In genomic region chr2:68917034-68917718, GRCh38 we compare ENCODE assay signal across 27 cellular contexts. TPM values are rescaled to one million over a fixed set of nuclear protein-coding genes. Genes with fewer than 3 reads are reported as not detected.
"Had no signal": no experiment of that assay in that cellular context is flagged by ENCODE, and none has a peak within 500 bp of the region (broad histone marks: within the 10 kb centered on the region; RNA-seq: fewer than 3 reads in every experiment).

No MANE protein-coding gene starts in this region.

- H3K27me3 Mint-ChIP-seq: activated CD4-positive, alpha-beta T cell treated with anti-CD3 and anti-CD28 coated beads, Interleukin-2, amount 10 ng/mL, durations not matched to agents 7 days and 5 days; activated T-cell treated with anti-CD3 and anti-CD28 coated beads, Interleukin-2, amount 50 U/mL, for 24 hours; dendritic cell treated with granulocyte-macrophage colony-stimulating factor and Interleukin-4, amounts not matched to agents 40 ng/mL and 50 ng/mL, for 4 days had no signal

- H3K4me3 Mint-ChIP-seq: activated CD4-positive, alpha-beta T cell treated with anti-CD3 and anti-CD28 coated beads, Interleukin-2, amount 10 ng/mL, durations not matched to agents 7 days and 5 days; activated CD8-positive, alpha-beta T cell treated with anti-CD3 and anti-CD28 coated beads, Interleukin-2, amount 10 ng/mL, durations not matched to agents 7 days and 5 days; activated naive CD4-positive, alpha-beta T cell treated with anti-CD3 and anti-CD28 coated beads for 36 hours; activated T-cell treated with anti-CD3 and anti-CD28 coated beads, Interleukin-2, amount 50 U/mL, for 24 hours; dendritic cell treated with granulocyte-macrophage colony-stimulating factor and Interleukin-4, amounts not matched to agents 40 ng/mL and 50 ng/mL, for 4 days; mesothelial cell of epicardium; nephron progenitor cell had no signal

- H3K27me3 ChIP-seq: brain microvascular endothelial cell, esophagus muscularis mucosa, transverse colon, vagina had no signal

- H3K9me3 Mint-ChIP-seq: activated CD4-positive, alpha-beta T cell treated with anti-CD3 and anti-CD28 coated beads, Interleukin-2, amount 10 ng/mL, durations not matched to agents 7 days and 5 days; activated naive CD4-positive, alpha-beta T cell treated with anti-CD3 and anti-CD28 coated beads for 36 hours; activated T-cell treated with anti-CD3 and anti-CD28 coated beads, Interleukin-2, amount 50 U/mL, for 24 hours; dendritic cell treated with granulocyte-macrophage colony-stimulating factor and Interleukin-4, amounts not matched to agents 40 ng/mL and 50 ng/mL, for 4 days; mesothelial cell of epicardium; nephron progenitor cell had no signal

- DNase-seq: activated CD4-positive, alpha-beta T cell treated with anti-CD3 and anti-CD28 coated beads, Interleukin-2, amount 10 ng/mL, durations not matched to agents 7 days and 5 days; activated CD8-positive, alpha-beta T cell treated with anti-CD3 and anti-CD28 coated beads, Interleukin-2, amount 10 ng/mL, durations not matched to agents 7 days and 5 days; activated naive CD4-positive, alpha-beta T cell treated with anti-CD3 and anti-CD28 coated beads for 36 hours; activated T-cell treated with anti-CD3 and anti-CD28 coated beads, Interleukin-2, amount 50 U/mL, for 24 hours; aorta; brain microvascular endothelial cell; effector CD8-positive, alpha-beta T cell; foreskin fibroblast; left colon; nephron progenitor cell; nucleus accumbens; retina; stimulated activated naive CD8-positive, alpha-beta T cell treated with anti-CD3 and anti-CD28 coated beads, Interleukin-15, Interleukin-2, amounts not matched to agents 100 U/mL and 50 U/mL, for 24 hours; substantia nigra; T1000; transverse colon had no signal

- H3K9me3 ChIP-seq: esophagus muscularis mucosa, transverse colon, vagina had no signal

- H3K4me3 ChIP-seq: esophagus muscularis mucosa, lung, skin epidermis, transverse colon, vagina had no signal

- H3K36me3 Mint-ChIP-seq: mesothelial cell of epicardium had no signal

- H3K4me1 Mint-ChIP-seq: mesothelial cell of epicardium, nephron progenitor cell had no signal

- ATAC-seq: activated CD4-positive, CD25-positive, alpha-beta regulatory T cell treated with anti-CD3 and anti-CD28 coated beads, Interleukin-2, amount 50 U/mL, for 24 hours; activated CD8-positive, alpha-beta T cell treated with anti-CD3 and anti-CD28 coated beads, Interleukin-2, amount 10 ng/mL, durations not matched to agents 7 days and 5 days; left colon; stimulated activated naive CD8-positive, alpha-beta T cell treated with anti-CD3 and anti-CD28 coated beads, Interleukin-15, Interleukin-2, amounts not matched to agents 100 U/mL and 50 U/mL, for 24 hours had no signal

- H3K27ac ChIP-seq: brain microvascular endothelial cell, esophagus muscularis mucosa, transverse colon, vagina had no signal

- H3K36me3 ChIP-seq: brain microvascular endothelial cell, esophagus muscularis mucosa, transverse colon, vagina had no signal

- H3K27ac Mint-ChIP-seq: activated CD4-positive, alpha-beta T cell treated with anti-CD3 and anti-CD28 coated beads, Interleukin-2, amount 10 ng/mL, durations not matched to agents 7 days and 5 days; activated CD8-positive, alpha-beta T cell treated with anti-CD3 and anti-CD28 coated beads, Interleukin-2, amount 10 ng/mL, durations not matched to agents 7 days and 5 days; activated naive CD4-positive, alpha-beta T cell treated with anti-CD3 and anti-CD28 coated beads for 36 hours; activated T-cell treated with anti-CD3 and anti-CD28 coated beads, Interleukin-2, amount 50 U/mL, for 24 hours; dendritic cell treated with granulocyte-macrophage colony-stimulating factor and Interleukin-4, amounts not matched to agents 40 ng/mL and 50 ng/mL, for 4 days; mesothelial cell of epicardium; nephron progenitor cell had no signal

- H3K4me1 ChIP-seq: transverse colon had no signal

RNA-seq across cellular contexts. Expression of gene GKN2, which starts 35.5 kb away (rescaled TPM):
- total RNA-seq: activated CD4-positive, alpha-beta T cell treated with anti-CD3 and anti-CD28 coated beads, Interleukin-2, amount 10 ng/mL, durations not matched to agents 7 days and 5 days; activated CD8-positive, alpha-beta T cell treated with anti-CD3 and anti-CD28 coated beads, Interleukin-2, amount 10 ng/mL, durations not matched to agents 7 days and 5 days; activated naive CD4-positive, alpha-beta T cell treated with anti-CD3 and anti-CD28 coated beads for 36 hours; aorta; cerebellum; esophagus muscularis mucosa; glomerular endothelial cell; mesothelial cell of epicardium; posterior vena cava; T-helper 1 cell treated with Interleukin-12 subunit alpha and Interleukin-12 subunit beta and Interleukin-4 antibody, amounts not matched to agents 30 ng/mL and 1 ng/mL, for 36 hours; transverse colon; vagina had no signal

RNA-seq across cellular contexts. Expression of gene BMP10, which starts 46.0 kb away (rescaled TPM):
- total RNA-seq: activated CD4-positive, alpha-beta T cell treated with anti-CD3 and anti-CD28 coated beads, Interleukin-2, amount 10 ng/mL, durations not matched to agents 7 days and 5 days; activated CD8-positive, alpha-beta T cell treated with anti-CD3 and anti-CD28 coated beads, Interleukin-2, amount 10 ng/mL, durations not matched to agents 7 days and 5 days; activated naive CD4-positive, alpha-beta T cell treated with anti-CD3 and anti-CD28 coated beads for 36 hours; aorta; cerebellum; esophagus muscularis mucosa; glomerular endothelial cell; left colon; transverse colon; vagina had no signal
- polyA plus RNA-seq: aorta, lung had no signal

RNA-seq across cellular contexts. Expression of gene GKN1, which starts 57.3 kb away (rescaled TPM):
- total RNA-seq: activated CD4-positive, alpha-beta T cell treated with anti-CD3 and anti-CD28 coated beads, Interleukin-2, amount 10 ng/mL, durations not matched to agents 7 days and 5 days; activated CD8-positive, alpha-beta T cell treated with anti-CD3 and anti-CD28 coated beads, Interleukin-2, amount 10 ng/mL, durations not matched to agents 7 days and 5 days; activated naive CD4-positive, alpha-beta T cell treated with anti-CD3 and anti-CD28 coated beads for 36 hours; aorta; cerebellum; esophagus muscularis mucosa; glomerular endothelial cell; left colon; lung; mesothelial cell of epicardium; posterior vena cava; T-helper 1 cell treated with Interleukin-12 subunit alpha and Interleukin-12 subunit beta and Interleukin-4 antibody, amounts not matched to agents 30 ng/mL and 1 ng/mL, for 36 hours; transverse colon; vagina had no signal
